Comparison of ENCODE assay signal across 8 cellular contexts in the genomic region with DNA sequence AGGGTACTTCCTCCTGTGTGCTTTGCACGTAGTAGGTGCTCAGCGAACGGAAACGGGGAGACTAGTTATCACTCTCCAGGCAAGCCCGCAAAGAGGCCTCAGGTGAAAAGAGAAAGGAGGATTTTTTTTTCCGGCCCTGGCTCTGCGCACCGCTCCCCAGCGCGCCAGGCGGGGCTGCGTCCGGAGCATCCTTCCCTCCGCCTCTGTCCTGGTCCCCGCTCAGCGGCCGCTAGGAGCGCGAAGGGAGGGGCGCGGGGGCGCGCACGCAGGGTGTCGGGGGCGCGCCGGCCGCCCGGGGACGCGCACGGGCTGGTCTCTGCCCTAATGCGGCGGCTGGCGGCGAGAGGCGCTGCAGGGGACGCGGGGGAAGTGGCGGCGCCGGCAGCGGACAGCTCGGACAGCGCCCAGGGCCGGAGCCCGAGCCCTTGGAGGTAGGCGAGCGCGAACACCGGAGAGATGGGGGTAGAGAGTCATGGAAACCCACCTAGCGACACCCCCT. TPM values are rescaled to one million over a fixed set of nuclear protein-coding genes. Genes with fewer than 3 reads are reported as not detected.
A peak's percentile ranks its signal among the peaks of the same experiment; 100 is the strongest.
DNase-seq lines count a peak whose midpoint lies in the region; ATAC-seq and TF ChIP-seq lines count a peak whose summit lies in the region.

No MANE protein-coding gene starts in this region.

- H3K4me1 ChIP-seq in mesendoderm (ENCODE audit: control insufficient read depth, low read depth, low read length) (peaks cover 15% of the 10 kb centered on the region), Karpas-422 (ENCODE audit: low read length) (no peaks in the 10 kb centered on the region)

- no peak overlapping the region for H2AK5ac ChIP-seq in mesendoderm (ENCODE audit: low read length)

- peak overlapping the region; percentile 39 for H3K4me2 ChIP-seq in mesendoderm (ENCODE audit: low read length)
- no peak overlapping the region for H3K4me2 ChIP-seq in Karpas-422 (ENCODE audit: low read depth, low read length, poor library complexity, severe bottlenecking)

- CTCF ChIA-PET in WTC11 (lab: Charles Lee) = interaction anchor here (0.6 to 3.5 kb wide), 16 partner anchors 15 to 383 kb away, joined by 3 to 40 read pairs (median 3); no protein-coding TSS in a partner anchor

- no peaks in the 10 kb centered on the region for H4K20me1 ChIP-seq in Karpas-422 (ENCODE audit: insufficient read depth, low read depth, low read length)

- H3K4ac ChIP-seq in mesendoderm (ENCODE audit: low read depth, low read length) = no peak overlapping the region

- H3K9ac ChIP-seq in mesendoderm (ENCODE audit: low read length) = peak overlapping the region; percentile 45
- no peak overlapping the region for H3K9ac ChIP-seq in Karpas-422 (ENCODE audit: low read length)

- H3K27ac Mint-ChIP-seq in WTC11 = no peak overlapping the region
- H3K27ac Mint-ChIP-seq in endothelial cell (ENCODE audit: unreplicated experiment) = no peak overlapping the region

- no peak overlapping the region for H2BK120ac ChIP-seq in mesendoderm (ENCODE audit: low read depth, low read length)

- H3K9me2 ChIP-seq in Karpas-422 (replicated peaks; ENCODE audit: insufficient read depth, low read length) = no peaks in the 10 kb centered on the region

- no peak overlapping the region for H4K8ac ChIP-seq in mesendoderm (ENCODE audit: low read depth, low read length)

- H2BK15ac ChIP-seq in mesendoderm (replicated peaks; ENCODE audit: low read depth) = no peak overlapping the region

- WGBS in mesendoderm (ENCODE audit: extremely low coverage, insufficient coverage, low lambda C conversion rate) = no CpG with 5 or more reads among the region's 53 CpGs

- no peaks in the 10 kb centered on the region for H3K36me3 Mint-ChIP-seq in WTC11
- H3K36me3 Mint-ChIP-seq in endothelial cell (ENCODE audit: low read depth, unreplicated experiment) = no peaks in the 10 kb centered on the region

- peaks cover 15% of the 10 kb centered on the region for H3K79me1 ChIP-seq in mesendoderm (ENCODE audit: low read length)

- peak overlapping the region; percentile 73 for H3K4me3 Mint-ChIP-seq in WTC11
- no peak overlapping the region for H3K4me3 Mint-ChIP-seq in endothelial cell (ENCODE audit: unreplicated experiment)

- TF ChIP-seq CTCF in WTC11 (IDR thresholded peaks at IDR 0.05) = no peak
- TF ChIP-seq CTCF in endothelial cell (IDR thresholded peaks at IDR 0.05; ENCODE audit: unreplicated experiment) = no peak

- no peak overlapping the region for H2AFZ ChIP-seq in Karpas-422 (ENCODE audit: low read length)

- ATAC-seq in WTC11 (peak; percentile 82), HG03342 (IDR thresholded peaks at IDR 0.05; ENCODE audit: unreplicated experiment) (no peak)

- H3K27me3 ChIP-seq in MG63 (no peaks in the 10 kb centered on the region), mesendoderm (ENCODE audit: insufficient read depth, low read length, poor library complexity) (no peaks in the 10 kb centered on the region), Karpas-422 (ENCODE audit: low read length) (no peaks in the 10 kb centered on the region)

- H3K27me3 Mint-ChIP-seq in WTC11 (ENCODE audit: low read depth) (peaks cover 22% of the 10 kb centered on the region), endothelial cell (ENCODE audit: unreplicated experiment) (no peaks in the 10 kb centered on the region)

- H2BK5ac ChIP-seq in mesendoderm (ENCODE audit: low read length) = no peak overlapping the region

- no peak overlapping the region for H3K18ac ChIP-seq in mesendoderm (ENCODE audit: low read length)

- peaks cover 23% of the 10 kb centered on the region for H3K79me2 ChIP-seq in mesendoderm (ENCODE audit: control insufficient read depth, insufficient read depth, low read length)
- no peaks in the 10 kb centered on the region for H3K79me2 ChIP-seq in Karpas-422 (ENCODE audit: low read length)

- no peaks in the 10 kb centered on the region for H3K36me3 ChIP-seq in MG63
- no peaks in the 10 kb centered on the region for H3K36me3 ChIP-seq in mesendoderm (ENCODE audit: control insufficient read depth, insufficient read depth, low read length)
- no peaks in the 10 kb centered on the region for H3K36me3 ChIP-seq in Karpas-422 (ENCODE audit: insufficient read depth, low read length)

- H3K9me3 ChIP-seq in MG63 (no peaks in the 10 kb centered on the region), Karpas-422 (ENCODE audit: low read length) (no peaks in the 10 kb centered on the region)

- POLR2A ChIA-PET in WTC11 (lab: Charles Lee) = interaction anchor here (0.7 to 0.8 kb wide), 2 partner anchors 38 to 94 kb away, joined by 3 to 4 read pairs; no protein-coding TSS in a partner anchor

- H3K27ac ChIP-seq in mesendoderm (ENCODE audit: low read depth, low read length) = no peak overlapping the region
- no peak overlapping the region for H3K27ac ChIP-seq in Karpas-422 (ENCODE audit: low read length)

- H3K9me3 Mint-ChIP-seq in WTC11 = no peaks in the 10 kb centered on the region
- H3K9me3 Mint-ChIP-seq in endothelial cell (ENCODE audit: unreplicated experiment) = no peaks in the 10 kb centered on the region

- H3K4me1 Mint-ChIP-seq in WTC11 (peaks cover 34% of the 10 kb centered on the region), endothelial cell (ENCODE audit: unreplicated experiment) (peaks cover 6% of the 10 kb centered on the region)

- DNase-seq in COR-L47 (lab: John Stamatoyannopoulos, UW) (peak; percentile 88), MG63 (peak; percentile 80), WTC11 (ENCODE audit: low spot score) (peak; percentile 88), endothelial cell (ENCODE audit: low spot score) (peak; percentile 84), mesendoderm (peak; percentile 94), Karpas-422 (no peak)
- DNase-seq in stimulated activated CD8-positive, alpha-beta memory T cell treated with anti-CD3 and anti-CD28 coated beads, Interleukin-4, amount 100 ng/mL, for 24 hours (ENCODE audit: low read depth) = peak; percentile 27

- H4K5ac ChIP-seq in mesendoderm (ENCODE audit: low read length) = no peak overlapping the region

- H3K4me3 ChIP-seq in MG63 (peak overlapping the region; percentile 53), mesendoderm (ENCODE audit: low read length) (peak overlapping the region; percentile 34), Karpas-422 (ENCODE audit: low read length) (no peak overlapping the region)

- no peak overlapping the region for H3K23ac ChIP-seq in mesendoderm (ENCODE audit: low read length)

- peak overlapping the region; percentile 71 for H3K56ac ChIP-seq in mesendoderm (ENCODE audit: low read length)

TF ChIP-seq in WTC11, 78 proteins besides CTCF, POLR2A, EP300 and RAD21 (continues in another document):
- TF ChIP-seq HMGA2 (CRISPR knock-in tag; IDR thresholded peaks at IDR 0.05) = no peak
- TF ChIP-seq, protein P1, sequence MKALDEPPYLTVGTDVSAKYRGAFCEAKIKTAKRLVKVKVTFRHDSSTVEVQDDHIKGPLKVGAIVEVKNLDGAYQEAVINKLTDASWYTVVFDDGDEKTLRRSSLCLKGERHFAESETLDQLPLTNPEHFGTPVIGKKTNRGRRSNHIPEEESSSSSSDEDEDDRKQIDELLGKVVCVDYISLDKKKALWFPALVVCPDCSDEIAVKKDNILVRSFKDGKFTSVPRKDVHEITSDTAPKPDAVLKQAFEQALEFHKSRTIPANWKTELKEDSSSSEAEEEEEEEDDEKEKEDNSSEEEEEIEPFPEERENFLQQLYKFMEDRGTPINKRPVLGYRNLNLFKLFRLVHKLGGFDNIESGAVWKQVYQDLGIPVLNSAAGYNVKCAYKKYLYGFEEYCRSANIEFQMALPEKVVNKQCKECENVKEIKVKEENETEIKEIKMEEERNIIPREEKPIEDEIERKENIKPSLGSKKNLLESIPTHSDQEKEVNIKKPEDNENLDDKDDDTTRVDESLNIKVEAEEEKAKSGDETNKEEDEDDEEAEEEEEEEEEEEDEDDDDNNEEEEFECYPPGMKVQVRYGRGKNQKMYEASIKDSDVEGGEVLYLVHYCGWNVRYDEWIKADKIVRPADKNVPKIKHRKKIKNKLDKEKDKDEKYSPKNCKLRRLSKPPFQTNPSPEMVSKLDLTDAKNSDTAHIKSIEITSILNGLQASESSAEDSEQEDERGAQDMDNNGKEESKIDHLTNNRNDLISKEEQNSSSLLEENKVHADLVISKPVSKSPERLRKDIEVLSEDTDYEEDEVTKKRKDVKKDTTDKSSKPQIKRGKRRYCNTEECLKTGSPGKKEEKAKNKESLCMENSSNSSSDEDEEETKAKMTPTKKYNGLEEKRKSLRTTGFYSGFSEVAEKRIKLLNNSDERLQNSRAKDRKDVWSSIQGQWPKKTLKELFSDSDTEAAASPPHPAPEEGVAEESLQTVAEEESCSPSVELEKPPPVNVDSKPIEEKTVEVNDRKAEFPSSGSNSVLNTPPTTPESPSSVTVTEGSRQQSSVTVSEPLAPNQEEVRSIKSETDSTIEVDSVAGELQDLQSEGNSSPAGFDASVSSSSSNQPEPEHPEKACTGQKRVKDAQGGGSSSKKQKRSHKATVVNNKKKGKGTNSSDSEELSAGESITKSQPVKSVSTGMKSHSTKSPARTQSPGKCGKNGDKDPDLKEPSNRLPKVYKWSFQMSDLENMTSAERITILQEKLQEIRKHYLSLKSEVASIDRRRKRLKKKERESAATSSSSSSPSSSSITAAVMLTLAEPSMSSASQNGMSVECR (CRISPR knock-in tag; IDR thresholded peaks at IDR 0.05; ENCODE audit: borderline replicate concordance) = 0 out of 2 replicates have a peak, but pooled peaks have one; percentile 18
- TF ChIP-seq, protein P2, sequence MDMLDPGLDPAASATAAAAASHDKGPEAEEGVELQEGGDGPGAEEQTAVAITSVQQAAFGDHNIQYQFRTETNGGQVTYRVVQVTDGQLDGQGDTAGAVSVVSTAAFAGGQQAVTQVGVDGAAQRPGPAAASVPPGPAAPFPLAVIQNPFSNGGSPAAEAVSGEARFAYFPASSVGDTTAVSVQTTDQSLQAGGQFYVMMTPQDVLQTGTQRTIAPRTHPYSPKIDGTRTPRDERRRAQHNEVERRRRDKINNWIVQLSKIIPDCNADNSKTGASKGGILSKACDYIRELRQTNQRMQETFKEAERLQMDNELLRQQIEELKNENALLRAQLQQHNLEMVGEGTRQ (CRISPR knock-in tag; IDR thresholded peaks at IDR 0.05) = 0 out of 2 replicates have a peak, but pooled peaks have one; percentile 6
- no peak for TF ChIP-seq CBFB (CRISPR knock-in tag; IDR thresholded peaks at IDR 0.05; ENCODE audit: low read depth)

RNA-seq across cellular contexts. Expression of a gene that starts 42.3 kb away (rescaled TPM):
- 16.8 and 21.7 TPM in 2 replicates for total RNA-seq in MG63 (2014; rRNA removed; shearing (Covaris generic); ENCODE audit: low replicate concordance)
- total RNA-seq in WTC11 (2021) = 20.1 to 22.3 TPM (median 21.0 TPM) in 3 replicates
- total RNA-seq in endothelial cell (ENCODE audit: unreplicated experiment) = 3.8 TPM
- polyA plus RNA-seq in mesendoderm (2013, experiment 1 of 2) = 15.8 TPM
- 16.6 TPM for polyA plus RNA-seq in mesendoderm (2013, experiment 2 of 2)
- total RNA-seq in Karpas-422 (2014; rRNA removed; shearing (Covaris generic); ENCODE audit: low replicate concordance) = 0.75 and 2.2 TPM in 2 replicates
